In genomic region chr1:160354388-160354985, GRCh38 we compare ENCODE assay signal across 8 cellular contexts. TPM values are rescaled to one million over a fixed set of nuclear protein-coding genes. Genes with fewer than 3 reads are reported as not detected.
DNase-seq lines count a peak whose midpoint lies in the region; ATAC-seq and TF ChIP-seq lines count a peak whose summit lies in the region.

No MANE protein-coding gene starts in this region.

- H3K27ac ChIP-seq in caudate nucleus (ENCODE audit: low read depth, low read length): peak overlapping the region; percentile 84

- peak; percentile 66 for TF ChIP-seq CTCF in neural crest cell (conservative IDR thresholded peaks at IDR 0.05)

- no peak overlapping the region for H3K27ac Mint-ChIP-seq in neural crest cell (ENCODE audit: unreplicated experiment)

- no peak overlapping the region for H3K4me3 Mint-ChIP-seq in neural crest cell

- H3K4me1 Mint-ChIP-seq in neural crest cell: no peaks in the 10 kb centered on the region

- ATAC-seq in HG03095 (IDR thresholded peaks at IDR 0.05; ENCODE audit: unreplicated experiment): no peak

- H3K9me3 Mint-ChIP-seq in neural crest cell: no peaks in the 10 kb centered on the region

- peaks cover 25% of the 10 kb centered on the region for H3K36me3 Mint-ChIP-seq in neural crest cell (ENCODE audit: low read depth)

- H3K27me3 Mint-ChIP-seq in neural crest cell (ENCODE audit: low read depth): no peaks in the 10 kb centered on the region

- DNase-seq in activated CD4-positive, alpha-beta T cell treated with anti-CD3 and anti-CD28 coated beads for 48 hours: peak; percentile 34
- DNase-seq in activated CD4-positive, alpha-beta T cell treated with anti-CD3 and anti-CD28 coated beads for 1 hour: no peak
- DNase-seq in NCI-H1105 (lab: John Stamatoyannopoulos, UW): peak; percentile 4
- peak in 1 of 61 donors; percentile 23 for DNase-seq in caudate nucleus (lab: John Stamatoyannopoulos, UW)
- peak; percentile 32 for DNase-seq in neural crest cell (ENCODE audit: low read depth, low spot score)
- DNase-seq in KG1 (lab: John Stamatoyannopoulos, UW): no peak
- no peak for DNase-seq in T-helper 1 cell

RNA-seq across cellular contexts. Expression of gene NCSTN, which starts 11.3 kb away (rescaled TPM):
- total RNA-seq in neural crest cell: 83.1 and 98.8 TPM in 2 replicates

RNA-seq across cellular contexts. Expression of gene COPA, which starts 11.4 kb away (rescaled TPM):
- total RNA-seq in neural crest cell: 123 and 124 TPM in 2 replicates

RNA-seq across cellular contexts. Expression of gene NHLH1, which starts 12.4 kb away (rescaled TPM):
- 10.0 and 10.6 TPM in 2 replicates for total RNA-seq in neural crest cell

RNA-seq across cellular contexts. Expression of gene VANGL2, which starts 45.9 kb away (rescaled TPM):
- 106 and 109 TPM in 2 replicates for total RNA-seq in neural crest cell

Comparison
In these comparisons a context has a peak if more than half of its experiments do, and no peak if none do; other contexts are left out.
1. DNase-seq: peak in activated CD4-positive, alpha-beta T cell treated with anti-CD3 and anti-CD28 coated beads for 48 hours (single experiment), NCI-H1105 (single experiment) and neural crest cell (single experiment); none in activated CD4-positive, alpha-beta T cell treated with anti-CD3 and anti-CD28 coated beads for 1 hour (single experiment), KG1 (single experiment) and T-helper 1 cell (0 of 5).